ENCODE assay signal across 11 cellular contexts in genomic region chr1:109393602-109394233, GRCh38. TPM values are rescaled to one million over a fixed set of nuclear protein-coding genes. Genes with fewer than 3 reads are reported as not detected.
DNase-seq lines count a peak whose midpoint lies in the region; ATAC-seq, FAIRE-seq and TF ChIP-seq lines count a peak whose summit lies in the region.
"Had no signal": no experiment of that assay in that cellular context is flagged by ENCODE, and none has a peak within 500 bp of the region (broad histone marks: within the 10 kb centered on the region; RNA-seq: fewer than 3 reads in every experiment).

No MANE protein-coding gene starts in this region.

- dilution Hi-C loops in mammary epithelial cell (cut with HindIII; ENCODE audit: low sequenced_read_pairs), result no loop called here

- no peak overlapping the region for H3K4me3 Mint-ChIP-seq in MCF 10A (ENCODE audit: unreplicated experiment)
- H3K4me3 Mint-ChIP-seq: activated CD4-positive, alpha-beta T cell treated with anti-CD3 and anti-CD28 coated beads for 36 hours had no signal

- no peak overlapping the region for H2AFZ ChIP-seq in mammary epithelial cell (ENCODE audit: low read depth, low read length)

- no peak overlapping the region for H3K4me2 ChIP-seq in mammary epithelial cell (ENCODE audit: insufficient read depth, low read depth, low read length)

- H3K27ac ChIP-seq in mammary epithelial cell (ENCODE audit: insufficient read depth, low read depth, low read length), result no peak overlapping the region
- H3K27ac ChIP-seq in esophagus (ENCODE audit: low read depth in 2 of 2, low read length in 1 of 2), result peak overlapping the region; percentile 49 to 81
- peak overlapping the region; percentile 35 to 81 (median 69) for H3K27ac ChIP-seq in pancreas
- peak overlapping the region; percentile 80 for H3K27ac ChIP-seq in upper lobe of right lung

- H3K36me3 ChIP-seq in mammary epithelial cell (ENCODE audit: insufficient read depth, low read length), result no peaks in the 10 kb centered on the region
- no peaks in the 10 kb centered on the region for H3K36me3 ChIP-seq in esophagus (ENCODE audit: control insufficient read depth in 2 of 2, insufficient read depth in 2 of 2, low read length in 1 of 2)
- H3K36me3 ChIP-seq in pancreas, result no peaks in the 10 kb centered on the region
- H3K36me3 ChIP-seq in upper lobe of right lung, result no peaks in the 10 kb centered on the region

- H3K27me3 ChIP-seq in mammary epithelial cell (ENCODE audit: insufficient read depth, low read length) (no peaks in the 10 kb centered on the region), esophagus (ENCODE audit: control insufficient read depth in 1 of 2, insufficient read depth in 2 of 2, low read length in 2 of 2) (no peaks in the 10 kb centered on the region), pancreas (no peaks in the 10 kb centered on the region), upper lobe of right lung (no peaks in the 10 kb centered on the region)

- WGBS in mammary epithelial cell (ENCODE audit: low coverage, missing lambda C conversion rate), result 79% methylated on average over 2 of the region's 2 CpGs
- WGBS in esophagus, 2 donors, result 46 to 62% methylated on average over 2 of the region's 2 CpGs
- WGBS in pancreas, 2 donors, result 40 to 41% methylated on average over 2 of the region's 2 CpGs

- H4K20me1 ChIP-seq in mammary epithelial cell (ENCODE audit: insufficient read depth, low read length), result no peaks in the 10 kb centered on the region

- DNase-seq in MCF 10A (ENCODE audit: unreplicated experiment), result no peak
- no peak for DNase-seq in mammary epithelial cell
- DNase-seq in pancreas, result no peak
- no peak for DNase-seq in upper lobe of right lung
- DNase-seq in NCI-H1436 (lab: John Stamatoyannopoulos, UW), result no peak
- no peak for DNase-seq in T-helper 1 cell
- DNase-seq in HuH-7 (ENCODE audit: low spot score), result no peak
- DNase-seq: 8988T; activated CD4-positive, alpha-beta T cell treated with anti-CD3 and anti-CD28 coated beads for 36 hours; DMS79 had no signal

- H3K4me1 ChIP-seq in mammary epithelial cell (ENCODE audit: insufficient read depth, low read length) (peaks cover 14% of the 10 kb centered on the region), esophagus (ENCODE audit: control insufficient read depth in 2 of 2, insufficient read depth in 2 of 2, low read length in 1 of 2) (no peaks in the 10 kb centered on the region), pancreas (peaks cover 4 to 60% (median 23%) of the 10 kb centered on the region in 3 donors), upper lobe of right lung (peaks cover 76% of the 10 kb centered on the region)

- H3K4me3 ChIP-seq in mammary epithelial cell (replicated peaks in 1 of 3; ENCODE audit: insufficient read depth in 1 of 3, low read depth in 2 of 3, low read length in 3 of 3) (no peak overlapping the region), esophagus (ENCODE audit: low read depth in 1 of 2, low read length in 2 of 2) (peak overlapping the region in 1 of 2 donors; percentile 41), pancreas (no peak overlapping the region), upper lobe of right lung (peak overlapping the region; percentile 39)

- H3K9me3 ChIP-seq in mammary epithelial cell (replicated peaks; ENCODE audit: insufficient read depth, low read length) (no peaks in the 10 kb centered on the region), esophagus (ENCODE audit: control insufficient read depth in 2 of 2, insufficient read depth in 1 of 2, low read depth in 1 of 2, low read length in 1 of 2) (no peaks in the 10 kb centered on the region), pancreas (no peaks in the 10 kb centered on the region), upper lobe of right lung (no peaks in the 10 kb centered on the region)

- no peak for ATAC-seq in pancreas
- no peak for ATAC-seq in upper lobe of right lung
- ATAC-seq: activated CD4-positive, alpha-beta T cell treated with anti-CD3 and anti-CD28 coated beads for 36 hours had no signal

- peak overlapping the region; percentile 98 for H3K27ac Mint-ChIP-seq in MCF 10A (ENCODE audit: low read depth, unreplicated experiment)
- H3K27ac Mint-ChIP-seq: activated CD4-positive, alpha-beta T cell treated with anti-CD3 and anti-CD28 coated beads for 36 hours had no signal

- H3K4me1 Mint-ChIP-seq in MCF 10A (ENCODE audit: insufficient read depth, unreplicated experiment), result peaks cover 63% of the 10 kb centered on the region

- no peaks in the 10 kb centered on the region for H3K9me3 Mint-ChIP-seq in MCF 10A (ENCODE audit: unreplicated experiment)

- BruUV-seq in MCF 10A (replicated peaks; lab: Mats Ljungman, UMichigan) (no TSS peak), mammary epithelial cell (replicated peaks; lab: Mats Ljungman, UMichigan) (no TSS peak)

- CTCF ChIA-PET in MCF 10A (lab: Yijun Ruan, JAX) (interaction anchor here (0.9 to 5.7 kb wide), 5 partner anchors 9 to 129 kb away, joined by 3 to 29 read pairs (median 5); partner anchors contain the start of gene PSRC1), mammary epithelial cell (lab: Charles Lee; ENCODE audit: low non-redundant PET) (no interaction called here)

- H3K27me3 Mint-ChIP-seq in MCF 10A (ENCODE audit: insufficient read depth, unreplicated experiment), result no peaks in the 10 kb centered on the region

- TF ChIP-seq CTCF in MCF 10A (IDR thresholded peaks at IDR 0.05; ENCODE audit: unreplicated experiment) (no peak), mammary epithelial cell (conservative IDR thresholded peaks at IDR 0.05 in 1 of 2, IDR thresholded peaks at IDR 0.05 in 1 of 2; ENCODE audit: extremely low read depth in 1 of 2, insufficient read depth in 1 of 2, low read depth in 1 of 2, low read length in 2 of 2) (no peak), pancreas (IDR thresholded peaks at IDR 0.05) (no peak), upper lobe of right lung (IDR thresholded peaks at IDR 0.05) (no peak)

- peaks cover 4% of the 10 kb centered on the region for H3K79me2 ChIP-seq in mammary epithelial cell (ENCODE audit: insufficient read depth, low read length)

- no peak overlapping the region for H3K9ac ChIP-seq in mammary epithelial cell (ENCODE audit: insufficient read depth, low read length)

- intact Hi-C loops in MCF 10A (cut with micrococcal nuclease), result loop anchor here (10.0 kb wide), 1 partner anchor 279 kb away; the partner anchor contains the start of gene ELAPOR1
- intact Hi-C loops in mammary epithelial cell (cut with micrococcal nuclease), result loop anchor here (10.0 kb wide), 1 partner anchor 279 kb away; the partner anchor contains the start of gene ELAPOR1
- intact Hi-C loops in pancreas (cut with DNase I), result loop anchor here in 1 of 3 donors (10.0 kb wide), 1 partner anchor 119 kb away; no protein-coding TSS in a partner anchor
- intact Hi-C loops in upper lobe of right lung (cut with DNase I), result no loop called here

- POLR2A ChIA-PET in MCF 10A (lab: Yijun Ruan, JAX), result interaction anchor here (0.6 to 6.5 kb wide), 13 partner anchors 9 to 302 kb away, joined by 3 to 86 read pairs (median 7); partner anchors contain the start of genes PSRC1 and TMEM167B

- in situ Hi-C loops in mammary epithelial cell (cut with MboI; ENCODE audit: low sequenced_read_pairs in 2 of 2), result loop anchor here in 1 of 2 donors (10.0 kb wide), 2 partner anchors 129 to 199 kb away; no protein-coding TSS in a partner anchor

- no peak for FAIRE-seq in pancreas (lab: Jason Lieb, UNC)

- H3K36me3 Mint-ChIP-seq in MCF 10A (ENCODE audit: insufficient read depth, unreplicated experiment), result peaks cover 8% of the 10 kb centered on the region

RNA-seq across cellular contexts. Expression of gene SORT1, which starts 4.0 kb away (rescaled TPM):
- total RNA-seq in MCF 10A (2022) (13.3 TPM in 2 replicates), mammary epithelial cell (10 to 100 TPM; 24.6 to 41.8 TPM), pancreas (10 to 100 TPM; 22.9 to 60.7 (median 30.7) TPM), upper lobe of right lung (183 TPM)
- polyA plus RNA-seq in mammary epithelial cell (6.9 TPM), esophagus (10 to 100 TPM; 25.3 to 34.9 TPM), pancreas (10 to 100 TPM; 10.4 to 14.9 TPM)
- polyA minus RNA-seq in mammary epithelial cell, result 53.9 TPM

RNA-seq across cellular contexts. Expression of gene PSMA5, which starts 32.5 kb away (rescaled TPM):
- total RNA-seq in MCF 10A (2022) (109 and 113 TPM in 2 replicates), mammary epithelial cell (100 to 1,000 TPM in 1 of 2 donors, 10 to 100 TPM in 1; 46.0 to 110 TPM), pancreas (10 to 100 TPM; 21.4 to 36.2 (median 27.7) TPM), upper lobe of right lung (67.8 TPM)
- polyA plus RNA-seq in mammary epithelial cell (118 TPM), esophagus (10 to 100 TPM; 19.5 to 63.6 TPM), pancreas (10 to 100 TPM; 16.1 to 24.8 TPM)
- polyA minus RNA-seq in mammary epithelial cell, result 65.3 TPM
